ENCODE assay signal across 13 cellular contexts in genomic region chr2:26769501-26769850, GRCh38. TPM values are rescaled to one million over a fixed set of nuclear protein-coding genes. Genes with fewer than 3 reads are reported as not detected.
DNase-seq lines count a peak whose midpoint lies in the region; ATAC-seq and TF ChIP-seq lines count a peak whose summit lies in the region.
"Had no signal": no experiment of that assay in that cellular context is flagged by ENCODE, and none has a peak within 500 bp of the region (broad histone marks: within the 10 kb centered on the region; RNA-seq: fewer than 3 reads in every experiment).

No MANE protein-coding gene starts in this region.

- intact Hi-C loops in adrenal gland (cut with DNase I): no loop called here
- intact Hi-C loops in right lobe of liver (cut with DNase I): no loop called here
- intact Hi-C loops in stomach (cut with DNase I; ENCODE audit: low total_unique reads): no loop called here
- intact Hi-C loops in left colon (cut with DNase I, micrococcal nuclease): no loop called here

- peaks cover 0 to 17% of the 10 kb centered on the region in 2 experiments; a peak in 1 of 3 replicates for H3K36me3 ChIP-seq in HEK293 (ENCODE audit: control insufficient read depth in 2 of 2, insufficient read depth in 1 of 2, low read length in 2 of 2)
- peaks cover 0 to 9% of the 10 kb centered on the region in 2 donors for H3K36me3 ChIP-seq in adrenal gland (replicated peaks in 1 of 2)
- H3K36me3 ChIP-seq in right lobe of liver: peaks cover 0 to 2% (median 0%) of the 10 kb centered on the region in 4 donors
- H3K36me3 ChIP-seq in stomach: peaks cover 5 to 10% (median 9%) of the 10 kb centered on the region in 4 donors

- no peak for TF ChIP-seq EP300 in stomach (IDR thresholded peaks at IDR 0.05)

- TF ChIP-seq CTCF in HEK293 (tag by site-specific recombination; IDR thresholded peaks at IDR 0.05) (no peak), adrenal gland (IDR thresholded peaks at IDR 0.05) (no peak), right lobe of liver (IDR thresholded peaks at IDR 0.05) (no peak), stomach (IDR thresholded peaks at IDR 0.05) (no peak)

- H3K4me1 ChIP-seq in HEK293 (ENCODE audit: control insufficient read depth, insufficient read depth, low read length) (no peaks in the 10 kb centered on the region; the same call in 1 of the 2 replicates), adrenal gland (replicated peaks in 1 of 2) (peaks cover 41 to 85% of the 10 kb centered on the region in 2 donors), right lobe of liver (peaks cover 3 to 78% (median 44%) of the 10 kb centered on the region in 4 donors), stomach (peaks cover 49 to 96% (median 83%) of the 10 kb centered on the region in 4 donors)

- 32 to 53% (median 43%) methylated on average over 2 to 4 of the region's 4 CpGs for WGBS in adrenal gland, 4 donors
- 67% methylated on average over 1 of the region's 4 CpGs for WGBS in right lobe of liver (ENCODE audit: insufficient coverage, low coverage, low lambda C conversion rate, missing lambda C conversion rate)
- WGBS in stomach, 5 donors: 46 to 61% (median 57%) methylated on average over 4 of the region's 4 CpGs

- CTCF ChIA-PET in HEK293 (lab: Yijun Ruan, JAX): interaction anchor here (0.5 to 1.2 kb wide), 3 partner anchors 16 to 298 kb away, joined by 3 to 4 read pairs (median 3); no protein-coding TSS in a partner anchor

- POLR2A ChIA-PET in HEK293 (lab: Yijun Ruan, JAX): interaction anchor here (0.5 kb wide), 1 partner anchor 144 kb away, joined by 3 read pairs; no protein-coding TSS in a partner anchor

- H3K9me3 ChIP-seq in HEK293 (ENCODE audit: control insufficient read depth, insufficient read depth, low read depth, low read length) (no peaks in the 10 kb centered on the region), adrenal gland (replicated peaks in 1 of 3) (no peaks in the 10 kb centered on the region), right lobe of liver (no peaks in the 10 kb centered on the region), stomach (no peaks in the 10 kb centered on the region)
- H3K9me3 ChIP-seq: HAP-1 had no signal

- TF ChIP-seq POLR2A in adrenal gland (IDR thresholded peaks at IDR 0.05): no peak
- TF ChIP-seq POLR2A in right lobe of liver (IDR thresholded peaks at IDR 0.05): no peak
- no peak for TF ChIP-seq POLR2A in stomach (IDR thresholded peaks at IDR 0.05)

- H3K27ac ChIP-seq in HEK293 (ENCODE audit: extremely low read depth, low read depth, low read length) (no peak overlapping the region), adrenal gland (peak overlapping the region in 4 of 5 donors; percentile 38 to 85 (median 71)), right lobe of liver (peak overlapping the region; percentile 61 to 72 (median 63)), stomach (peak overlapping the region in 4 of 5 donors; percentile 59 to 85 (median 78))
- H3K27ac ChIP-seq: hepatocyte had no signal

- H3K4me3 ChIP-seq in HEK293 (ENCODE audit: low read depth, low read length) (no peak overlapping the region), adrenal gland (no peak overlapping the region), right lobe of liver (no peak overlapping the region), stomach (no peak overlapping the region)
- H3K4me3 ChIP-seq: HAP-1, hepatocyte had no signal

- H3K27me3 ChIP-seq in adrenal gland: no peaks in the 10 kb centered on the region
- no peaks in the 10 kb centered on the region for H3K27me3 ChIP-seq in right lobe of liver
- no peaks in the 10 kb centered on the region for H3K27me3 ChIP-seq in stomach
- H3K27me3 ChIP-seq: hepatocyte had no signal

- DNase-seq in adrenal gland (no peak), right lobe of liver (no peak), stomach (no peak), dermis blood vessel endothelial cell (no peak), left colon (no peak)
- DNase-seq in stimulated activated CD4-positive, alpha-beta T cell treated with anti-CD3 and anti-CD28 coated beads, Interleukin-1b, Interleukin-23, amount 100 ng/mL, for 48 hours: no peak
- DNase-seq: central memory CD4-positive, alpha-beta T cell; DMS79; NCI-H2081 treated with DMSO at 0.1 percent for 48 hours had no signal

- ATAC-seq in right lobe of liver (no peak), HG03354 (IDR thresholded peaks at IDR 0.05; ENCODE audit: poor library complexity, severe bottlenecking, unreplicated experiment) (no peak), left colon (no peak)

TF ChIP-seq in HEK293, 187 proteins besides CTCF, POLR2A, EP300 and RAD21:
- peak; percentile 1; the same call in 1 of the 2 replicates for TF ChIP-seq ZBTB17 (tag by site-specific recombination; IDR thresholded peaks at IDR 0.05)
- TF ChIP-seq ZNF776 (tag by site-specific recombination; IDR thresholded peaks at IDR 0.05; ENCODE audit: borderline replicate concordance): no peak
- peak; percentile 11; the same call in 1 of the 2 replicates for TF ChIP-seq PATZ1 (tag by site-specific recombination; IDR thresholded peaks at IDR 0.05)

RNA-seq across cellular contexts. Expression of gene SLC35F6, which starts 5.4 kb away (rescaled TPM):
- total RNA-seq in adrenal gland (10 to 100 TPM; 51.0 to 92.4 (median 68.3) TPM), right lobe of liver (10 to 100 TPM; 14.2 to 73.9 (median 27.2) TPM), stomach (10 to 100 TPM; 12.8 to 40.9 (median 14.7) TPM), dermis blood vessel endothelial cell (36.2 and 52.8 TPM in 2 replicates), left colon (10 to 100 TPM; 29.6 to 32.1 TPM)
- polyA plus RNA-seq in adrenal gland (10 to 100 TPM; 20.0 to 49.8 (median 23.7) TPM), stomach (10 to 100 TPM in 1 of 3 donors, 1 to 10 TPM in 2; 4.9 to 10.5 (median 8.6) TPM)

RNA-seq across cellular contexts. Expression of gene CENPA, which starts 16.4 kb away (rescaled TPM):
- total RNA-seq in adrenal gland (1 to 10 TPM in 1 of 8 donors, under 1 TPM in 3, not detected in 4; 0.49 to 1.3 (median 0.83) TPM), right lobe of liver (1 to 10 TPM in 1 of 6 experiments, under 1 TPM in 4, not detected in 1; 0.18 to 1.3 (median 0.56) TPM), stomach (1 to 10 TPM in 1 of 5 donors, not detected in 4; 2.0 TPM), dermis blood vessel endothelial cell (5.1 and 14.3 TPM in 2 replicates), left colon (1 to 10 TPM; 1.5 to 6.5 TPM)
- polyA plus RNA-seq in adrenal gland (1 to 10 TPM in 1 of 3 donors, under 1 TPM in 2; 0.20 to 1.1 (median 0.56) TPM), stomach (1 to 10 TPM; 2.3 to 4.0 (median 3.1) TPM)
